In genomic region chr16:54493076-54493475, GRCh38 we compare ENCODE assay signal across 27 cellular contexts.
DNase-seq lines count a peak whose midpoint lies in the region; ATAC-seq and TF ChIP-seq lines count a peak whose summit lies in the region.
"Had no signal": no experiment of that assay in that cellular context is flagged by ENCODE, and none has a peak within 500 bp of the region (broad histone marks: within the 10 kb centered on the region; RNA-seq: fewer than 3 reads in every experiment).

No MANE protein-coding gene starts in this region.

- no peak for TF ChIP-seq CTCF in AG09309 (IDR thresholded peaks at IDR 0.05; ENCODE audit: control insufficient read depth, insufficient read depth, low read depth, low read length, missing control alignments)
- no peak for TF ChIP-seq CTCF in HFF-Myc (IDR thresholded peaks at IDR 0.05; ENCODE audit: low read depth, low read length, missing control alignments)
- TF ChIP-seq CTCF in foreskin keratinocyte (conservative IDR thresholded peaks at IDR 0.05): no peak
- TF ChIP-seq CTCF in left lung (IDR thresholded peaks at IDR 0.05): no peak

- peaks cover 22% of the 10 kb centered on the region for H3K27me3 Mint-ChIP-seq in stimulated activated naive CD8-positive, alpha-beta T cell treated with anti-CD3 and anti-CD28 coated beads, Interleukin-15, amount 100 ng/mL, for 72 hours

- H3K9me3 Mint-ChIP-seq in stimulated activated naive CD8-positive, alpha-beta T cell treated with anti-CD3 and anti-CD28 coated beads, Interleukin-15, amount 100 ng/mL, for 72 hours: peaks cover 2 to 3% of the 10 kb centered on the region in 2 donors

- no peak overlapping the region for H3K4me3 ChIP-seq in AG09309 (ENCODE audit: control insufficient read depth, low read depth, low read length)
- H3K4me3 ChIP-seq in HFF-Myc (replicated peaks; ENCODE audit: low read depth, low read length): no peak overlapping the region
- H3K4me3 ChIP-seq in left lung: no peak overlapping the region
- H3K4me3 ChIP-seq: HAP-1, thyroid gland had no signal

- no peaks in the 10 kb centered on the region for H3K36me3 ChIP-seq in left lung
- H3K36me3 ChIP-seq: HAP-1, thyroid gland had no signal

- DNase-seq in AG09309 (ENCODE audit: low read depth): peak; percentile 20
- peak; percentile 17 for DNase-seq in HFF-Myc (ENCODE audit: extremely low read depth, low read depth)
- DNase-seq in amniotic epithelial cell (ENCODE audit: low read depth): peak; percentile 37
- DNase-seq in foreskin keratinocyte: no peak
- DNase-seq in stimulated activated naive CD8-positive, alpha-beta T cell treated with anti-CD3 and anti-CD28 coated beads, Interleukin-15, amount 100 ng/mL, for 72 hours: no peak
- DNase-seq in activated T-cell treated with anti-CD3 and anti-CD28 coated beads, Interleukin-2, amount 50 U/mL, for 1 hour: no peak
- no peak for DNase-seq in left lung
- DNase-seq: ACHN; activated CD4-positive, alpha-beta T cell treated with anti-CD3 and anti-CD28 coated beads, Interleukin-2, amount 10 ng/mL, durations not matched to agents 24 days and 14 days; activated CD8-positive, alpha-beta memory T cell treated with anti-CD3 and anti-CD28 coated beads, Interleukin-2, amount 50 U/mL, for 48 hours; activated gamma-delta T cell treated with Interleukin-2 at 50 U/mL for 16 hours; amygdala; CD4-positive, CD25-positive, alpha-beta regulatory T cell; cerebellar nuclear complex; erythroblast; glutamatergic neuron; left colon; midbrain; NCI-H1417; NCI-H524 treated with DMSO at 0.1 percent for 48 hours; stimulated activated CD4-positive, alpha-beta T cell treated with anti-CD3 and anti-CD28 coated beads, Interleukin-1b, Interleukin-23, amount 100 ng/mL, for 48 hours; stimulated activated naive B cell treated with anti-CD40 and anti-IgM and Interleukin-4, amounts not matched to agents 10 μg/mL and 1 μg/mL and 100 μg/mL, for 72 hours; SW 1271; thyroid gland had no signal

- peaks cover 0 to 7% of the 10 kb centered on the region in 2 donors for H3K9me3 ChIP-seq in left lung
- H3K9me3 ChIP-seq: HAP-1, thyroid gland had no signal

- intact Hi-C loops in left lung (cut with DNase I): no loop called here

- no peaks in the 10 kb centered on the region for H3K4me1 Mint-ChIP-seq in stimulated activated naive CD8-positive, alpha-beta T cell treated with anti-CD3 and anti-CD28 coated beads, Interleukin-15, amount 100 ng/mL, for 72 hours
- H3K4me1 Mint-ChIP-seq: activated CD4-positive, alpha-beta T cell treated with anti-CD3 and anti-CD28 coated beads, Interleukin-2, amount 10 ng/mL, durations not matched to agents 24 days and 14 days; CD4-positive, CD25-positive, alpha-beta regulatory T cell; stimulated activated naive B cell treated with anti-CD40 and anti-IgM and Interleukin-4, amounts not matched to agents 10 μg/mL and 1 μg/mL and 100 μg/mL, for 72 hours had no signal

- H3K4me3 Mint-ChIP-seq in stimulated activated naive CD8-positive, alpha-beta T cell treated with anti-CD3 and anti-CD28 coated beads, Interleukin-15, amount 100 ng/mL, for 72 hours: no peak overlapping the region
- H3K4me3 Mint-ChIP-seq: activated CD4-positive, alpha-beta T cell treated with anti-CD3 and anti-CD28 coated beads, Interleukin-2, amount 10 ng/mL, durations not matched to agents 24 days and 14 days; CD4-positive, CD25-positive, alpha-beta regulatory T cell; stimulated activated naive B cell treated with anti-CD40 and anti-IgM and Interleukin-4, amounts not matched to agents 10 μg/mL and 1 μg/mL and 100 μg/mL, for 72 hours had no signal

- H3K27me3 ChIP-seq in foreskin keratinocyte (peaks cover 2% of the 10 kb centered on the region), left lung (no peaks in the 10 kb centered on the region)
- H3K27me3 ChIP-seq: thyroid gland had no signal

- peak; percentile 26 for ATAC-seq in foreskin keratinocyte
- ATAC-seq in stimulated activated naive CD8-positive, alpha-beta T cell treated with anti-CD3 and anti-CD28 coated beads, Interleukin-15, amount 100 ng/mL, for 72 hours: no peak
- no peak for ATAC-seq in GM19397 (IDR thresholded peaks at IDR 0.05; ENCODE audit: unreplicated experiment)
- ATAC-seq in left lung: no peak
- ATAC-seq: left colon; stimulated activated naive B cell treated with anti-CD40 and anti-IgM and Interleukin-4, amounts not matched to agents 10 μg/mL and 1 μg/mL and 100 μg/mL, for 72 hours had no signal

- no peaks in the 10 kb centered on the region for H3K4me1 ChIP-seq in foreskin keratinocyte
- no peaks in the 10 kb centered on the region for H3K4me1 ChIP-seq in left lung
- H3K4me1 ChIP-seq: HAP-1, thyroid gland had no signal

- no peak overlapping the region for H3K27ac Mint-ChIP-seq in stimulated activated naive CD8-positive, alpha-beta T cell treated with anti-CD3 and anti-CD28 coated beads, Interleukin-15, amount 100 ng/mL, for 72 hours
- H3K27ac Mint-ChIP-seq: activated CD4-positive, alpha-beta T cell treated with anti-CD3 and anti-CD28 coated beads, Interleukin-2, amount 10 ng/mL, durations not matched to agents 24 days and 14 days; CD4-positive, CD25-positive, alpha-beta regulatory T cell; progenitor cell of endocrine pancreas; stimulated activated naive B cell treated with anti-CD40 and anti-IgM and Interleukin-4, amounts not matched to agents 10 μg/mL and 1 μg/mL and 100 μg/mL, for 72 hours had no signal

- H3K27ac ChIP-seq in foreskin keratinocyte: no peak overlapping the region
- H3K27ac ChIP-seq in left lung: no peak overlapping the region
- H3K27ac ChIP-seq: thyroid gland had no signal

Comparison
In these comparisons a context has a peak if more than half of its experiments do, and no peak if none do; other contexts are left out.
1. DNase-seq: peak in AG09309 (single experiment), HFF-Myc (single experiment) and amniotic epithelial cell (single experiment); none in foreskin keratinocyte (0 of 2), stimulated activated naive CD8-positive, alpha-beta T cell treated with anti-CD3 and anti-CD28 coated beads, Interleukin-15, amount 100 ng/mL, for 72 hours (0 of 2), activated T-cell treated with anti-CD3 and anti-CD28 coated beads, Interleukin-2, amount 50 U/mL, for 1 hour (single experiment) and left lung (0 of 2).